ENCODE assay signal across 27 cellular contexts in the genomic region with DNA sequence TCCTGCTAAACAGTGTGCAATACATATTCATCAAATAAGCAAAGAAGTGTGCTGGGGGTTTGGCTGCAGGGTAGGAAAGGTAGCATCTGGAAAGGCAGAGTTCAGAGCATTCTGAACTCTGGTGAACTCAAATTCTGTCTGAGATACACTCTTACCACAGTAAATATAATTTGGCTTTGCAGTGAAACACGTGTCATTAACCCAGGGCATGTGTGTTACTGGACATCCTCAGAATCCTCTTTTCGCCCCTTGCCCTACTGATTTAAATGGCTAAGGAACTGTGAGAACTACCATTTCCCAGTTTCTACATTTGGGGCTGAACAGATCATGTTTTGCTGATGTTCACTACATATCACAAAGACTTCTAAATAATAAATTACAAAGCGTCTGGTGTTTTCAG.
"Had no signal": no experiment of that assay in that cellular context is flagged by ENCODE, and none has a peak within 500 bp of the region (broad histone marks: within the 10 kb centered on the region; RNA-seq: fewer than 3 reads in every experiment).

No MANE protein-coding gene starts in this region.

- FAIRE-seq: urothelium cell line had no signal

- H3K27me3 ChIP-seq: stomach, suprapubic skin, testis, thyroid gland, tibial artery, tibial nerve, transverse colon, upper lobe of left lung, upper lobe of right lung, uterus, vagina had no signal

- H3K36me3 ChIP-seq: stomach, suprapubic skin, thoracic aorta, thyroid gland, tibial artery, tibial nerve, transverse colon, upper lobe of left lung, upper lobe of right lung, uterus, vagina had no signal

- H3K4me1 ChIP-seq: stomach, suprapubic skin, testis, thyroid gland, tibial artery, tibial nerve, transverse colon, upper lobe of left lung, upper lobe of right lung, uterus, vagina had no signal

- H3K4me3 ChIP-seq: stomach, suprapubic skin, testis, thoracic aorta, thyroid gland, tibial artery, tibial nerve, transverse colon, upper lobe of left lung, upper lobe of right lung, uterus, vagina had no signal

- ATAC-seq: stimulated activated effector memory CD8-positive, alpha-beta T cell treated with anti-CD3 and anti-CD28 coated beads, Interleukin-12 subunit alpha, Interleukin-12 subunit beta, amount 100 ng/mL, for 72 hours; stimulated activated memory B cell treated with anti-CD40 and anti-IgM and Interleukin-4, amounts not matched to agents 10 μg/mL and 1 μg/mL and 100 μg/mL, for 72 hours; stimulated activated naive B cell treated with anti-CD40 and anti-IgM and Interleukin-4, amounts not matched to agents 10 μg/mL and 1 μg/mL and 100 μg/mL, for 72 hours; stimulated activated naive CD8-positive, alpha-beta T cell treated with anti-CD3 and anti-CD28 coated beads, Interleukin-15, amount 100 ng/mL, for 72 hours; stimulated activated naive CD8-positive, alpha-beta T cell treated with anti-CD3 and anti-CD28 coated beads, Interleukin-15, Interleukin-2, amounts not matched to agents 100 U/mL and 50 U/mL, for 24 hours; upper lobe of right lung had no signal

- H3K9me3 ChIP-seq: testis, thyroid gland, upper lobe of right lung, vagina had no signal

- H3K27ac ChIP-seq: stomach, suprapubic skin, testis, thoracic aorta, thyroid gland, tibial artery, tibial nerve, transverse colon, upper lobe of left lung, upper lobe of right lung, uterus, vagina had no signal

- DNase-seq: stimulated activated CD4-positive, alpha-beta T cell treated with anti-CD3 and anti-CD28 coated beads, Interleukin-2, amount 100 ng/mL, for 48 hours; stimulated activated CD4-positive, alpha-beta T cell treated with anti-CD3 and anti-CD28 coated beads, Interleukin-4, amount 100 ng/mL, for 1 hour; stimulated activated CD4-positive, alpha-beta T cell treated with anti-CD3 and anti-CD28 coated beads, Interleukin-4, amount 100 ng/mL, for 24 hours; stimulated activated CD4-positive, alpha-beta T cell treated with anti-CD3 and anti-CD28 coated beads, Interleukin-4, amount 100 ng/mL, for 4 hours; stimulated activated CD8-positive, alpha-beta memory T cell treated with anti-CD3 and anti-CD28 coated beads, Interleukin-4, amount 100 ng/mL, for 48 hours; stimulated activated naive B cell treated with anti-CD40 and anti-IgM and Interleukin-4, amounts not matched to agents 10 μg/mL and 1 μg/mL and 100 μg/mL, for 72 hours; stimulated activated naive CD4-positive, alpha-beta T cell; stimulated activated naive CD4-positive, alpha-beta T cell treated with Interleukin-2 at 50 U/mL for 16 hours; stimulated activated naive CD8-positive, alpha-beta T cell treated with anti-CD3 and anti-CD28 coated beads, Interleukin-15, amount 100 ng/mL, for 72 hours; stimulated activated naive CD8-positive, alpha-beta T cell treated with anti-CD3 and anti-CD28 coated beads, Interleukin-15, Interleukin-2, amounts not matched to agents 100 U/mL and 50 U/mL, for 24 hours; stomach; substantia nigra; testis; thyroid gland; tibial artery; transverse colon; trophoblast cell; upper lobe of right lung; uterus had no signal
